In genomic region chr11:65617990-65618751, GRCh38 we compare ENCODE assay signal across 1 cellular context.
TF ChIP-seq lines count a peak whose summit lies in the region.

No MANE protein-coding gene starts in this region.

TF ChIP-seq in GM12878, 131 proteins besides CTCF, POLR2A, EP300 and RAD21:
- TF ChIP-seq HDAC6 (IDR thresholded peaks at IDR 0.05; ENCODE audit: unreplicated experiment) (no peak), ZNF274 (IDR thresholded peaks at IDR 0.05; ENCODE audit: insufficient read depth, insufficient read length) (no peak), SRF (IDR thresholded peaks at IDR 0.05; ENCODE audit: low read depth in 2 of 2, low read length in 2 of 2) (no peak), POLR2AphosphoS5 (IDR thresholded peaks at IDR 0.05; ENCODE audit: low read length) (no peak)
- TF ChIP-seq, protein P1, sequence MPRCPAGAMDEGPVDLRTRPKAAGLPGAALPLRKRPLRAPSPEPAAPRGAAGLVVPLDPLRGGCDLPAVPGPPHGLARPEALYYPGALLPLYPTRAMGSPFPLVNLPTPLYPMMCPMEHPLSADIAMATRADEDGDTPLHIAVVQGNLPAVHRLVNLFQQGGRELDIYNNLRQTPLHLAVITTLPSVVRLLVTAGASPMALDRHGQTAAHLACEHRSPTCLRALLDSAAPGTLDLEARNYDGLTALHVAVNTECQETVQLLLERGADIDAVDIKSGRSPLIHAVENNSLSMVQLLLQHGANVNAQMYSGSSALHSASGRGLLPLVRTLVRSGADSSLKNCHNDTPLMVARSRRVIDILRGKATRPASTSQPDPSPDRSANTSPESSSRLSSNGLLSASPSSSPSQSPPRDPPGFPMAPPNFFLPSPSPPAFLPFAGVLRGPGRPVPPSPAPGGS (IDR thresholded peaks at IDR 0.05; ENCODE audit: borderline replicate concordance, insufficient read depth, low read depth, low read length, poor library complexity, severe bottlenecking) = no peak
